In the genomic region with DNA sequence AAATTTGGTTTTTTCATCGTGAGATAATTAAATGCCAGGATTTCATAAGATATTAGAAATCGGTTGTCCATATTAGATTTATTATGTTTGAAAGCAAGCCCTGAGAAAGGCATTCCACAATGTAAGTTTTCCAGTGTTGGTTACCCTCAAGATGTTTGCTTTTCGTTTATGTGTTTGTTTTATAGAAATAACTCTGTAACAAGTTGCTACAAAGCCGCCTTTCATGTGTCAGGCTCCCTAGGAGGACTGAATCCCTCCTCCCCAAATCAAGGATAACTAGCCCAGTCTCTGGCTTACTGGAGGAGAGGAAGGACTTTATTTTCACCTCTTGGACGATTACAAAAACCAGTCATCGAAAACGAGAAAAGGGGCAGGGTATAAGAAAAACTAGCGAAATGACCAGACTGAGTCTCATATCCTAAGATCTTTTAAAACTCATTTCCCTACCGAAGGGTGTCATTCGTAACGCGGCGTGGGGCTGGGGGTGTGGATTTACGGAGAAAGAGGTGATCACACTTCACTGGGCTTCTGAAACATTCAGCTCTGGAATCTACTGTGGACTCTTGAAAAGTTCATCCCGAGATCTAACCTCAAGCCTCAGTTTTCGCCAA, we compare ENCODE assay signal across 8 cellular contexts.
DNase-seq lines count a peak whose midpoint lies in the region; ATAC-seq and TF ChIP-seq lines count a peak whose summit lies in the region.

No MANE protein-coding gene starts in this region.

- no peaks in the 10 kb centered on the region for H3K27me3 Mint-ChIP-seq in T-helper 2 cell treated with Interferon-gamma antibody and Interleukin-4, amounts not matched to agents 5 μg/mL and 100 μg/mL, for 36 hours (ENCODE audit: low read depth)

- no peaks in the 10 kb centered on the region for H3K9me3 Mint-ChIP-seq in T-helper 2 cell treated with Interferon-gamma antibody and Interleukin-4, amounts not matched to agents 5 μg/mL and 100 μg/mL, for 36 hours

- TF ChIP-seq CTCF in fibroblast of pulmonary artery (IDR thresholded peaks at IDR 0.05; ENCODE audit: low read length, missing control alignments) (no peak), retinal pigment epithelial cell (conservative IDR thresholded peaks at IDR 0.05; ENCODE audit: low read depth, low read length) (no peak)

- H3K4me3 Mint-ChIP-seq in T-helper 2 cell treated with Interferon-gamma antibody and Interleukin-4, amounts not matched to agents 5 μg/mL and 100 μg/mL, for 36 hours, result peak overlapping the region; percentile 100

- ATAC-seq in HG02588 (IDR thresholded peaks at IDR 0.05; ENCODE audit: unreplicated experiment) (peak; percentile 15), HG03139 (IDR thresholded peaks at IDR 0.05; ENCODE audit: unreplicated experiment) (no peak)

- H3K4me3 ChIP-seq in fibroblast of pulmonary artery (replicated peaks; ENCODE audit: low read depth, low read length), result peak overlapping the region; percentile 99
- H3K4me3 ChIP-seq in retinal pigment epithelial cell (ENCODE audit: low read length), result peak overlapping the region; percentile 99

- H3K36me3 Mint-ChIP-seq in T-helper 2 cell treated with Interferon-gamma antibody and Interleukin-4, amounts not matched to agents 5 μg/mL and 100 μg/mL, for 36 hours (ENCODE audit: low read depth), result peaks cover 7% of the 10 kb centered on the region

- peaks cover 28% of the 10 kb centered on the region for H3K4me1 Mint-ChIP-seq in T-helper 2 cell treated with Interferon-gamma antibody and Interleukin-4, amounts not matched to agents 5 μg/mL and 100 μg/mL, for 36 hours (ENCODE audit: low read depth)

- peak; percentile 11 for DNase-seq in NCI-H146 (lab: John Stamatoyannopoulos, UW)
- DNase-seq in NCI-H146 treated with DMSO at 0.1 percent for 48 hours (lab: John Stamatoyannopoulos, UW; ENCODE audit: unreplicated experiment), result no peak
- peak; percentile 64 for DNase-seq in T-helper 2 cell treated with Interferon-gamma antibody and Interleukin-4, amounts not matched to agents 5 μg/mL and 100 μg/mL, for 36 hours (ENCODE audit: low spot score)
- no peak for DNase-seq in fibroblast of pulmonary artery (ENCODE audit: low read depth)
- DNase-seq in retinal pigment epithelial cell (ENCODE audit: low read depth), result no peak
- DNase-seq in DMS153 treated with DMSO at 0.1 percent for 48 hours (lab: John Stamatoyannopoulos, UW; ENCODE audit: unreplicated experiment), result no peak

- peak overlapping the region; percentile 94 for H3K27ac Mint-ChIP-seq in T-helper 2 cell treated with Interferon-gamma antibody and Interleukin-4, amounts not matched to agents 5 μg/mL and 100 μg/mL, for 36 hours

Comparison
In these comparisons a context has a peak if more than half of its experiments do, and no peak if none do; other contexts are left out.
1. DNase-seq: peak in NCI-H146 (single experiment) and T-helper 2 cell treated with Interferon-gamma antibody and Interleukin-4, amounts not matched to agents 5 μg/mL and 100 μg/mL, for 36 hours (single experiment); none in NCI-H146 treated with DMSO at 0.1 percent for 48 hours (single experiment), fibroblast of pulmonary artery (single experiment), retinal pigment epithelial cell (single experiment) and DMS153 treated with DMSO at 0.1 percent for 48 hours (single experiment).